In the genomic region with DNA sequence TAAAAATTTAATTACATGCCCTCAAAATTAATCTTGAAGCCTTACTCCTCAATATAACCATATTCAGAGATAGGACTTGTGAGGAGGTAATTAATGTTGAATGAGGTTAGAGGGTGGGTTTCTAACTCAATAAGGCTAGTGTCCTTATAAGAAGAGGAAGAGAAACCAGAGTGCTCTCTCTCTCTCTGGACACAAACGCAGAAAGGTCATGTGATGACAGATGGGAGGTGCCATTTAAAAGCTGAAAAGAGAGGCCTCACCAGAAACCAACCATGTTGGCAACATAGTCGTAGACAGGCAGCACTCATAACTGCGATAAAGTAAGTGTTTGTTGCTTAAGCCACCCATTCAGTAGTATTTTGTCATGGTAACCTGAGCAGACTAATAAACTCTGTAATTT, we compare ENCODE assay signal across 15 cellular contexts.
"Had no signal": no experiment of that assay in that cellular context is flagged by ENCODE, and none has a peak within 500 bp of the region (broad histone marks: within the 10 kb centered on the region; RNA-seq: fewer than 3 reads in every experiment).

No MANE protein-coding gene starts in this region.

- FAIRE-seq: bronchial epithelial cell had no signal

- DNase-seq: activated CD4-positive, alpha-beta memory T cell treated with anti-CD3 and anti-CD28 coated beads, Interleukin-2, amount 10 ng/mL, durations not matched to agents 7 days and 5 days; activated T-cell treated with anti-CD3 and anti-CD28 coated beads, Interleukin-2, amount 50 U/mL, for 72 hours; aorta; dorsolateral prefrontal cortex; glutamatergic neuron; left cardiac atrium; lower lobe of right lung; naive B cell; retina; stimulated activated CD4-positive, alpha-beta T cell treated with anti-CD3 and anti-CD28 coated beads, Interleukin-4, amount 100 ng/mL, for 24 hours; stomach had no signal

- H3K36me3 ChIP-seq: lower lobe of right lung, neutrophil, stomach, thoracic aorta had no signal

- H3K27me3 ChIP-seq: dorsolateral prefrontal cortex, neutrophil, stomach had no signal

- H3K4me1 ChIP-seq: lower lobe of right lung, stomach had no signal

- H3K9me3 ChIP-seq: lower lobe of right lung, neutrophil, thoracic aorta had no signal

- H3K4me3 ChIP-seq: dorsolateral prefrontal cortex, lower lobe of right lung, stomach, thoracic aorta had no signal

- ATAC-seq: activated T-cell treated with anti-CD3 and anti-CD28 coated beads, Interleukin-2, amount 50 U/mL, for 72 hours; left cardiac atrium; lower lobe of right lung had no signal

- H3K27ac ChIP-seq: dorsolateral prefrontal cortex, lower lobe of right lung, neutrophil, stomach, thoracic aorta, VCaP had no signal
